Comparison of ENCODE assay signal across 13 cellular contexts in genomic region chr1:43968348-43968948, GRCh38. TPM values are rescaled to one million over a fixed set of nuclear protein-coding genes. Genes with fewer than 3 reads are reported as not detected.
DNase-seq lines count a peak whose midpoint lies in the region; ATAC-seq lines count a peak whose summit lies in the region.
"Had no signal": no experiment of that assay in that cellular context is flagged by ENCODE, and none has a peak within 500 bp of the region (broad histone marks: within the 10 kb centered on the region; RNA-seq: fewer than 3 reads in every experiment).

No MANE protein-coding gene starts in this region.

- H3K36me3 Mint-ChIP-seq in activated CD8-positive, alpha-beta T cell treated with anti-CD3 and anti-CD28 coated beads, Interleukin-2, amount 10 ng/mL, durations not matched to agents 7 days and 5 days (ENCODE audit: low read depth): peaks cover 19% of the 10 kb centered on the region

- POLR2A ChIA-PET in activated CD8-positive, alpha-beta T cell treated with anti-CD3 and anti-CD28 coated beads, Interleukin-2, amount 10 ng/mL, durations not matched to agents 7 days and 5 days (lab: Charles Lee): no interaction called here

- H3K27ac Mint-ChIP-seq in activated CD8-positive, alpha-beta T cell treated with anti-CD3 and anti-CD28 coated beads, Interleukin-2, amount 10 ng/mL, durations not matched to agents 7 days and 5 days: no peak overlapping the region
- H3K27ac Mint-ChIP-seq: T-helper 17 cell had no signal

- no peak for ATAC-seq in activated CD8-positive, alpha-beta T cell treated with anti-CD3 and anti-CD28 coated beads, Interleukin-2, amount 10 ng/mL, durations not matched to agents 7 days and 5 days
- ATAC-seq in GM18868 (IDR thresholded peaks at IDR 0.05; ENCODE audit: unreplicated experiment): no peak
- ATAC-seq: gastroesophageal sphincter, T-helper 17 cell had no signal

- DNase-seq in DMS 273 (lab: John Stamatoyannopoulos, UW; ENCODE audit: unreplicated experiment) (peak; percentile 24), DMS 273 treated with DMSO at 0.1 percent for 48 hours (lab: John Stamatoyannopoulos, UW) (no peak), HT-29 (ENCODE audit: low spot score) (peak; percentile 55), left kidney (ENCODE audit: low read depth, low spot score) (peak; percentile 72), hippocampal formation (lab: John Stamatoyannopoulos, UW) (no peak)
- peak; percentile 67 for DNase-seq in activated CD8-positive, alpha-beta T cell treated with anti-CD3 and anti-CD28 coated beads, Interleukin-2, amount 10 ng/mL, durations not matched to agents 7 days and 5 days
- DNase-seq in activated T-cell treated with anti-CD3 and anti-CD28 coated beads, Interleukin-2, amount 50 U/mL, for 1 hour: no peak
- DNase-seq: activated T-cell treated with anti-CD3 and anti-CD28 coated beads, Interleukin-2, amount 50 U/mL, for 48 hours; T-helper 17 cell; thyroid gland had no signal

- no peaks in the 10 kb centered on the region for H3K27me3 Mint-ChIP-seq in activated CD8-positive, alpha-beta T cell treated with anti-CD3 and anti-CD28 coated beads, Interleukin-2, amount 10 ng/mL, durations not matched to agents 7 days and 5 days (ENCODE audit: low read depth)
- H3K27me3 Mint-ChIP-seq: central memory CD8-positive, alpha-beta T cell; T-helper 17 cell had no signal

- no peak overlapping the region for H3K4me3 Mint-ChIP-seq in activated CD8-positive, alpha-beta T cell treated with anti-CD3 and anti-CD28 coated beads, Interleukin-2, amount 10 ng/mL, durations not matched to agents 7 days and 5 days

- no peaks in the 10 kb centered on the region for H3K9me3 Mint-ChIP-seq in activated CD8-positive, alpha-beta T cell treated with anti-CD3 and anti-CD28 coated beads, Interleukin-2, amount 10 ng/mL, durations not matched to agents 7 days and 5 days (ENCODE audit: insufficient read depth)
- H3K9me3 Mint-ChIP-seq: central memory CD8-positive, alpha-beta T cell had no signal

- peaks cover 23% of the 10 kb centered on the region for H3K4me1 Mint-ChIP-seq in activated CD8-positive, alpha-beta T cell treated with anti-CD3 and anti-CD28 coated beads, Interleukin-2, amount 10 ng/mL, durations not matched to agents 7 days and 5 days (ENCODE audit: low read depth)

- CTCF ChIA-PET in activated CD8-positive, alpha-beta T cell treated with anti-CD3 and anti-CD28 coated beads, Interleukin-2, amount 10 ng/mL, durations not matched to agents 7 days and 5 days (lab: Charles Lee): interaction anchor here (1.0 to 1.8 kb wide), 2 partner anchors 34 to 80 kb away, joined by 4 read pairs; no protein-coding TSS in a partner anchor

RNA-seq across cellular contexts. Expression of gene DPH2, which starts 1.4 kb away (rescaled TPM):
- total RNA-seq in HT-29 (2014; rRNA removed; shearing (Covaris generic)): 118 and 120 TPM in 2 replicates
- total RNA-seq in activated CD8-positive, alpha-beta T cell treated with anti-CD3 and anti-CD28 coated beads, Interleukin-2, amount 10 ng/mL, durations not matched to agents 7 days and 5 days: 10 to 100 TPM; 32.4 to 32.9 TPM

RNA-seq across cellular contexts. Expression of gene ATP6V0B, which starts 6.3 kb away (rescaled TPM):
- 254 and 277 TPM in 2 replicates for total RNA-seq in HT-29 (2014; rRNA removed; shearing (Covaris generic))
- 100 to 1,000 TPM; 116 to 117 TPM for total RNA-seq in activated CD8-positive, alpha-beta T cell treated with anti-CD3 and anti-CD28 coated beads, Interleukin-2, amount 10 ng/mL, durations not matched to agents 7 days and 5 days

RNA-seq across cellular contexts. Expression of gene B4GALT2, which starts 10.6 kb away (rescaled TPM):
- 153 and 159 TPM in 2 replicates for total RNA-seq in HT-29 (2014; rRNA removed; shearing (Covaris generic))
- 10 to 100 TPM; 20.1 to 20.2 TPM for total RNA-seq in activated CD8-positive, alpha-beta T cell treated with anti-CD3 and anti-CD28 coated beads, Interleukin-2, amount 10 ng/mL, durations not matched to agents 7 days and 5 days

RNA-seq across cellular contexts. Expression of gene IPO13, which starts 21.7 kb away (rescaled TPM):
- 19.1 and 24.6 TPM in 2 replicates for total RNA-seq in HT-29 (2014; rRNA removed; shearing (Covaris generic))
- 10 to 100 TPM; 23.7 to 24.5 TPM for total RNA-seq in activated CD8-positive, alpha-beta T cell treated with anti-CD3 and anti-CD28 coated beads, Interleukin-2, amount 10 ng/mL, durations not matched to agents 7 days and 5 days

RNA-seq across cellular contexts. Expression of gene CCDC24, which starts 23.0 kb away (rescaled TPM):
- 8.8 and 9.2 TPM in 2 replicates for total RNA-seq in HT-29 (2014; rRNA removed; shearing (Covaris generic))
- total RNA-seq in activated CD8-positive, alpha-beta T cell treated with anti-CD3 and anti-CD28 coated beads, Interleukin-2, amount 10 ng/mL, durations not matched to agents 7 days and 5 days: 1 to 10 TPM; 1.1 to 1.3 TPM

Comparison
In these comparisons a context has a peak if more than half of its experiments do, and no peak if none do; other contexts are left out.
1. DNase-seq: peak in DMS 273 (single experiment), HT-29 (single experiment), activated CD8-positive, alpha-beta T cell treated with anti-CD3 and anti-CD28 coated beads, Interleukin-2, amount 10 ng/mL, durations not matched to agents 7 days and 5 days (single experiment) and left kidney (single experiment); none in DMS 273 treated with DMSO at 0.1 percent for 48 hours (single experiment), hippocampal formation (0 of 2) and activated T-cell treated with anti-CD3 and anti-CD28 coated beads, Interleukin-2, amount 50 U/mL, for 1 hour (single experiment).